8 cellular contexts compared by ENCODE assay signal in the genomic region with DNA sequence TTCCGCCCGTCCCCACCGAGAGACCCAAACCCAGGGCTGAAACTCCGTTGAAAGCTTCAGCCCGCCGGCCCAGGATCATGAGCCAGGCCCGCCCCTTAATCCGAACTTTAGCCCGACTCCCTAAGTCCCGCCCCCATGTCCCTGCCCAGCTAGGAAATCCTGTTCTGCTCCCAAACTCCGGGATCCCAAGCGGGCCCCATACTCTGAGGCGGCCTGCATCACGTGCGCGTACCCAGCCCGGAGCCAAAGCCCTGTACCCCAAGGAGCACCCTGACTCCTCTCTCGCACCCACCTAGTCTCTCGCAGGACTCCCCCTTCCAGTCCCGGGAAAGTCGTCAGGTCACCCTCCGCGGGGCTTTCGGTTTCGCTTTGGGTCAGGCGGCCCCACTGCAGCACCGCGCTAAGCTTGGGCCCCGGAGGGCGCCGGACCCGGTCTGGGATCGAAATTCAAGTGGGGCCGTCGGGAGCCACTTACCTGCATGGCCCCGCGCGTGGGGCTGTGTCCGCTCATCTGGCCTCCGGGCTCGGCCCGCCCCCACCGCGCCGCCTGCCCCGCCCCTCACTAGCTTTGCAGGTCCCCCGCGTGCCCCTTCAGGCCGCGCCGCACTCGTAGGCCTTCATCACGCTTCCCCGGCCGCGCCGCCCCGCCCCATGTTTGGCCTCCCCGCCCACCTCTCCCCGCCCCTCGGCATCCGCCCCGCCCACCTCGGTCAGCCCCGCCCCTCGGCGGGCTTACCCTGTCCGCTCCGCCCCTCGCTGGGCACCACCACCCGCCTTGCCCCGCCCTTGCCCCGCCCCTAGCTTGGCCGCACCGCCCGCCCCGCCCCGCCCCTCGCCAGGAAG. TPM values are rescaled to one million over a fixed set of nuclear protein-coding genes. Genes with fewer than 3 reads are reported as not detected.
DNase-seq lines count a peak whose midpoint lies in the region; ATAC-seq and TF ChIP-seq lines count a peak whose summit lies in the region.

Gene DNPEP (minus strand): TSS at position 629 of the 843 bp plus-strand sequence. CDS start 118 bp downstream, at position 511.

- H3K9me3 ChIP-seq in left lung, result no peaks in the 10 kb centered on the region

- peak within 1 kb of the TSS; percentile 96 for H3K4me3 Mint-ChIP-seq in activated CD4-positive, alpha-beta T cell treated with anti-CD3 and anti-CD28 coated beads, Interleukin-2, amount 10 ng/mL, durations not matched to agents 7 days and 5 days

- peaks cover 7 to 41% of the 10 kb centered on the region in 2 donors for H3K4me1 ChIP-seq in left lung

- peaks cover 3% of the 10 kb centered on the region for H3K27me3 Mint-ChIP-seq in activated CD4-positive, alpha-beta T cell treated with anti-CD3 and anti-CD28 coated beads, Interleukin-2, amount 10 ng/mL, durations not matched to agents 7 days and 5 days

- peak within 1 kb of the TSS; percentile 96 for H3K27ac Mint-ChIP-seq in activated CD4-positive, alpha-beta T cell treated with anti-CD3 and anti-CD28 coated beads, Interleukin-2, amount 10 ng/mL, durations not matched to agents 7 days and 5 days

- intact Hi-C loops in left lung (cut with DNase I), result no loop called here

- CTCF ChIA-PET in activated CD4-positive, alpha-beta T cell treated with anti-CD3 and anti-CD28 coated beads, Interleukin-2, amount 10 ng/mL, durations not matched to agents 7 days and 5 days (lab: Charles Lee), result interaction anchor here (0.7 to 2.4 kb wide), 12 partner anchors 10 to 495 kb away, joined by 3 to 16 read pairs (median 3); partner anchors contain the start of gene NHEJ1

- DNase-seq in AG10803 (ENCODE audit: low read depth) (peak; percentile 91), NCI-H460 (ENCODE audit: extremely low read depth, low read depth) (peak; percentile 86), cortex of kidney (lab: John Stamatoyannopoulos, UW) (peak; percentile 32), left lung (peak; percentile 96 to 99)
- DNase-seq in activated CD4-positive, alpha-beta T cell treated with anti-CD3 and anti-CD28 coated beads, Interleukin-2, amount 10 ng/mL, durations not matched to agents 7 days and 5 days, result peak; percentile 93
- peak; percentile 94 for DNase-seq in stimulated activated CD4-positive, alpha-beta T cell treated with anti-CD3 and anti-CD28 coated beads, Interleukin-2, amount 100 ng/mL, for 24 hours

- no peak for TF ChIP-seq CTCF in AG10803 (conservative IDR thresholded peaks at IDR 0.05; ENCODE audit: low read length)
- no peak for TF ChIP-seq CTCF in left lung (IDR thresholded peaks at IDR 0.05)

- no peaks in the 10 kb centered on the region for H3K9me3 Mint-ChIP-seq in activated CD4-positive, alpha-beta T cell treated with anti-CD3 and anti-CD28 coated beads, Interleukin-2, amount 10 ng/mL, durations not matched to agents 7 days and 5 days

- H3K36me3 Mint-ChIP-seq in activated CD4-positive, alpha-beta T cell treated with anti-CD3 and anti-CD28 coated beads, Interleukin-2, amount 10 ng/mL, durations not matched to agents 7 days and 5 days (ENCODE audit: low read depth), result peaks cover 30% of the 10 kb centered on the region

- H3K27ac ChIP-seq in left lung, result peak within 1 kb of the TSS; percentile 84 to 91

- POLR2A ChIA-PET in activated CD4-positive, alpha-beta T cell treated with anti-CD3 and anti-CD28 coated beads, Interleukin-2, amount 10 ng/mL, durations not matched to agents 7 days and 5 days (lab: Charles Lee), result no interaction called here

- no peaks in the 10 kb centered on the region for H3K27me3 ChIP-seq in left lung

- peak within 1 kb of the TSS; percentile 83 for H3K4me3 ChIP-seq in AG10803 (ENCODE audit: low read length)
- peak within 1 kb of the TSS; percentile 61 to 66 for H3K4me3 ChIP-seq in left lung

- H3K4me1 Mint-ChIP-seq in activated CD4-positive, alpha-beta T cell treated with anti-CD3 and anti-CD28 coated beads, Interleukin-2, amount 10 ng/mL, durations not matched to agents 7 days and 5 days, result peaks cover 17% of the 10 kb centered on the region

- ATAC-seq in GM18907 (IDR thresholded peaks at IDR 0.05; ENCODE audit: unreplicated experiment) (peak; percentile 66), HG03135 (IDR thresholded peaks at IDR 0.05; ENCODE audit: unreplicated experiment) (peak; percentile 59), left lung (peak; percentile 83)

- H3K36me3 ChIP-seq in left lung, result peaks cover 0 to 38% of the 10 kb centered on the region in 2 donors

RNA-seq across cellular contexts. Expression of gene DNPEP, which starts in this region (rescaled TPM):
- total RNA-seq in NCI-H460 (2014; rRNA removed; shearing (Covaris generic)), result 50.8 and 55.2 TPM in 2 replicates
- polyA plus RNA-seq in NCI-H460 (2014; cell fraction: nucleus; rRNA removed), result 119 and 121 TPM in 2 replicates
- total RNA-seq in activated CD4-positive, alpha-beta T cell treated with anti-CD3 and anti-CD28 coated beads, Interleukin-2, amount 10 ng/mL, durations not matched to agents 7 days and 5 days, result 10 to 100 TPM; 58.8 to 64.9 TPM
- 10 to 100 TPM; 41.6 to 62.9 TPM for total RNA-seq in left lung

Comparison
In these comparisons a context has a peak if more than half of its experiments do, and no peak if none do; other contexts are left out.
1. Peak in every context shown above with its lines: DNase-seq, ATAC-seq, H3K4me3 ChIP-seq and H3K27ac ChIP-seq.
2. DNase-seq: peak in every context shown above with its lines; median percentile 98 in left lung; 94 in stimulated activated CD4-positive, alpha-beta T cell treated with anti-CD3 and anti-CD28 coated beads, Interleukin-2, amount 100 ng/mL, for 24 hours; 93 in activated CD4-positive, alpha-beta T cell treated with anti-CD3 and anti-CD28 coated beads, Interleukin-2, amount 10 ng/mL, durations not matched to agents 7 days and 5 days; 91 in AG10803; 86 in NCI-H460; 32 in cortex of kidney.